In the genomic region with DNA sequence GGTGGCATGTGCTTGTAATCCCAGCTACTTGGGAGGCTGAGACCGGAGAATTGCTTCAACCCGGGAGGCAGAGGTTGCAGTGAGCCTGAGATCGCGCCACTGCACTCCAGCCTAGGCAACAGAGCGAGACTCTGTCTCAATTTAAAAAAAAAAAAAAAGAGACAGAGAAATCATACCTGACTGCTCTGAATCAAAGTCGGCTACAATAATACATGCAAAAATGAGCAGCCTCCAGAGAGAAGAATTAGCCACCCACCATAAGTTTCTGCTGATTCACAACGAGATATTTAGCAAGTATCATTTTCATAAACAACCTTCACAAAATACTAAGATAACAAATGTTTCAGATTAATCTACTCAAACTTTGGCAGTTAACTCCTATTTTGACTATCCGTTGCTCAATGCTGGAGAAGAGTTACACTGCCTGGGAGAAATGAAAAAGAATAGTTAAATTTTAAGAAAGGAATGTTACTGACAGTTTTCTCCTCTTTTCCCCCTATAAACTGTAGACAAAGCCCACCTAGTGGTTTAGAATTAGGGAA, we compare ENCODE assay signal across 1 cellular context.
TF ChIP-seq lines count a peak whose summit lies in the region.

No MANE protein-coding gene starts in this region.

TF ChIP-seq in H1, 55 proteins besides CTCF, POLR2A, EP300 and RAD21 (continued from another document):
- TF ChIP-seq RFX5 (IDR thresholded peaks at IDR 0.05; ENCODE audit: borderline replicate concordance, low read depth, low read length) (no peak), EZH2 (IDR thresholded peaks at IDR 0.05; ENCODE audit: low read depth, low read length, severe bottlenecking) (no peak), HDAC6 (IDR thresholded peaks at IDR 0.05; ENCODE audit: low read depth, low read length) (no peak), FOSL1 (IDR thresholded peaks at IDR 0.05; ENCODE audit: insufficient read depth, low read depth, low read length) (no peak), GABPA (IDR thresholded peaks at IDR 0.05; ENCODE audit: borderline replicate concordance, insufficient read depth, low read length) (no peak), EGR1 (IDR thresholded peaks at IDR 0.05; ENCODE audit: borderline replicate concordance, low read depth, low read length) (no peak), SP2 (IDR thresholded peaks at IDR 0.05; ENCODE audit: low read length) (no peak), CHD2 (IDR thresholded peaks at IDR 0.05; ENCODE audit: low read length) (no peak), MAFK (IDR thresholded peaks at IDR 0.05; ENCODE audit: low read depth, low read length) (no peak), RBBP5 (IDR thresholded peaks at IDR 0.05; ENCODE audit: borderline replicate concordance, low read depth, low read length) (no peak), KDM4A (IDR thresholded peaks at IDR 0.05; ENCODE audit: low read depth, low read length, severe bottlenecking) (no peak), BRCA1 (IDR thresholded peaks at IDR 0.05; ENCODE audit: low read depth, low read length) (no peak), SAP30 (IDR thresholded peaks at IDR 0.05; ENCODE audit: insufficient read depth, insufficient replicate concordance, low read length) (no peak), CREB1 (IDR thresholded peaks at IDR 0.05) (no peak), CBX8 (IDR thresholded peaks at IDR 0.05; ENCODE audit: borderline replicate concordance, low read depth, low read length) (no peak), CEBPB (IDR thresholded peaks at IDR 0.05; ENCODE audit: low read depth, low read length) (no peak)
